ENCODE assay signal across 11 cellular contexts in the genomic region with DNA sequence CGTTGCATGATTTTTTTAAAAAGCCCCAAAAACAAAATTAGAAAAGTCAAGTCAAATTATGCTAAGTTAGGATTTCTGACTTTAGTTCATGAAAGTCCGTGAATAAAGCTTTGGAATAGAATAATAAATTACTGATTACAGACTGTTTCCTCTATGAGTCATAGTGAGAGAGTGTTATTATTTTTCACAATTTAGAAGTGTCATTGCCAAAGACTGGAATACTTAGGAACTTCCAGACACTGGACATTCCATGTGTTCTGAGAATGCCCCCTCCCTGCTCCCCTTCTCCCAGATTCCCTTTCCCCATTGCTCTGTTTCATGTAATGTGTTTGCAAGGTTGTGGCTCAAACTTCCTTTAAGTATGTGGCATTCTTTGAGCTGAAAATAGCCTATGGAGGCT.
DNase-seq lines count a peak whose midpoint lies in the region; ATAC-seq and TF ChIP-seq lines count a peak whose summit lies in the region.
"Had no signal": no experiment of that assay in that cellular context is flagged by ENCODE, and none has a peak within 500 bp of the region (broad histone marks: within the 10 kb centered on the region; RNA-seq: fewer than 3 reads in every experiment).

No MANE protein-coding gene starts in this region.

- H3K79me2 ChIP-seq in fibroblast of lung (ENCODE audit: control insufficient read depth, insufficient read depth, low read length), result no peaks in the 10 kb centered on the region

- intact Hi-C loops in psoas muscle (cut with DNase I), result no loop called here
- intact Hi-C loops in A673 (cut with micrococcal nuclease; ENCODE audit: unreplicated experiment), result no loop called here
- intact Hi-C loops in posterior cingulate gyrus (cut with DNase I), result no loop called here

- H3K4me3 ChIP-seq in fibroblast of lung (replicated peaks in 1 of 4; ENCODE audit: control extremely low read depth in 1 of 4, insufficient read depth in 1 of 4, low read depth in 3 of 4, low read length in 4 of 4) (no peak overlapping the region), psoas muscle (no peak overlapping the region), A673 (ENCODE audit: low read depth, low read length, poor library complexity, severe bottlenecking) (no peak overlapping the region)
- H3K4me3 ChIP-seq: testis had no signal

- no TSS peak for BruUV-seq in A673 (replicated peaks; lab: Mats Ljungman, UMichigan)

- H3K4me1 ChIP-seq in fibroblast of lung (ENCODE audit: control insufficient read depth, extremely low read depth, insufficient read depth, low read length) (peaks cover 5% of the 10 kb centered on the region), psoas muscle (peaks cover 30% of the 10 kb centered on the region), A673 (ENCODE audit: insufficient read depth, low read length, poor library complexity, severe bottlenecking) (no peaks in the 10 kb centered on the region)

- no peak for TF ChIP-seq CTCF in RWPE1 (conservative IDR thresholded peaks at IDR 0.05; ENCODE audit: low read depth)
- TF ChIP-seq CTCF in fibroblast of lung (conservative IDR thresholded peaks at IDR 0.05 in 1 of 2, IDR thresholded peaks at IDR 0.05 in 1 of 2; ENCODE audit: low read depth in 1 of 2, low read length in 2 of 2), result no peak
- TF ChIP-seq CTCF in psoas muscle (IDR thresholded peaks at IDR 0.05), result no peak
- TF ChIP-seq CTCF in A673 (conservative IDR thresholded peaks at IDR 0.05; ENCODE audit: low read depth, low read length), result no peak
- no peak for TF ChIP-seq CTCF in GM20000 (IDR thresholded peaks at IDR 0.05; ENCODE audit: extremely low read depth, missing control alignments)

- POLR2A ChIA-PET in RWPE1 (lab: Yijun Ruan, JAX; ENCODE audit: low non-redundant PET) (no interaction called here), A673 (lab: Charles Lee; ENCODE audit: low non-redundant PET) (no interaction called here)

- H3K27ac ChIP-seq in RWPE1 (no peak overlapping the region), fibroblast of lung (ENCODE audit: insufficient read depth, low read length) (no peak overlapping the region), psoas muscle (peak overlapping the region; percentile 54), A673 (ENCODE audit: low read depth, low read length, poor library complexity, severe bottlenecking) (no peak overlapping the region)
- H3K27ac ChIP-seq: testis had no signal

- H3K36me3 ChIP-seq in fibroblast of lung (ENCODE audit: control insufficient read depth, insufficient read depth, low read length) (no peaks in the 10 kb centered on the region), psoas muscle (ENCODE audit: insufficient read depth in 1 of 2, low read depth in 1 of 2) (no peaks in the 10 kb centered on the region), A673 (ENCODE audit: insufficient read depth, low read length, poor library complexity, severe bottlenecking) (no peaks in the 10 kb centered on the region)

- no peak overlapping the region for H3K4me2 ChIP-seq in fibroblast of lung (ENCODE audit: extremely low read depth, insufficient read depth, low read length)

- H2AFZ ChIP-seq in fibroblast of lung (ENCODE audit: low read length), result no peak overlapping the region

- H3K9me3 ChIP-seq in fibroblast of lung (ENCODE audit: control insufficient read depth, insufficient read depth, low read depth, low read length) (no peaks in the 10 kb centered on the region), psoas muscle (no peaks in the 10 kb centered on the region), A673 (ENCODE audit: low read depth, low read length, poor library complexity, severe bottlenecking) (no peaks in the 10 kb centered on the region)
- H3K9me3 ChIP-seq: testis had no signal

- no peak overlapping the region for H3K9ac ChIP-seq in fibroblast of lung (ENCODE audit: insufficient read depth, low read length)

- no peaks in the 10 kb centered on the region for H4K20me1 ChIP-seq in fibroblast of lung (ENCODE audit: control insufficient read depth, extremely low read depth, insufficient read depth, low read length)

- H3K27me3 ChIP-seq in fibroblast of lung (ENCODE audit: control insufficient read depth, insufficient read depth, low read length), result no peaks in the 10 kb centered on the region
- no peaks in the 10 kb centered on the region for H3K27me3 ChIP-seq in psoas muscle (ENCODE audit: insufficient read depth in 3 of 3, low read length in 2 of 3)
- no peaks in the 10 kb centered on the region for H3K27me3 ChIP-seq in A673 (replicated peaks; ENCODE audit: insufficient read depth, low read depth, low read length, poor library complexity)
- H3K27me3 ChIP-seq: testis had no signal

- DNase-seq in DMS53 (lab: John Stamatoyannopoulos, UW) (peak; percentile 19), RWPE1 (ENCODE audit: low spot score) (peak; percentile 3), fibroblast of lung (ENCODE audit: low read depth in 2 of 2) (peak; percentile 20 to 92), psoas muscle (no peak), A673 (ENCODE audit: low spot score) (no peak), GM20000 (ENCODE audit: low spot score) (no peak), posterior cingulate gyrus (no peak)
- DNase-seq: activated T-cell treated with anti-CD3 and anti-CD28 coated beads, Interleukin-2, amount 50 U/mL, for 24 hours; NCI-H446 treated with DMSO at 0.1 percent for 48 hours; testis had no signal

- 23 to 42% (median 28%) methylated on average over 2 of the region's 2 CpGs for WGBS in psoas muscle, 3 donors

- CTCF ChIA-PET in RWPE1 (lab: Yijun Ruan, JAX) (no interaction called here), A673 (lab: Charles Lee) (no interaction called here)

- ATAC-seq in psoas muscle (peak; percentile 34 to 73 (median 56)), GM18502 (IDR thresholded peaks at IDR 0.05; ENCODE audit: poor library complexity, unreplicated experiment) (no peak)

Comparison
In these comparisons a context has a peak if more than half of its experiments do, and no peak if none do; other contexts are left out.
1. DNase-seq: peak in DMS53 (single experiment), RWPE1 (single experiment) and fibroblast of lung (2 of 2); none in psoas muscle (0 of 2), A673 (single experiment), GM20000 (single experiment) and posterior cingulate gyrus (0 of 10).